ENCODE assay signal across 1 cellular context in the genomic region with DNA sequence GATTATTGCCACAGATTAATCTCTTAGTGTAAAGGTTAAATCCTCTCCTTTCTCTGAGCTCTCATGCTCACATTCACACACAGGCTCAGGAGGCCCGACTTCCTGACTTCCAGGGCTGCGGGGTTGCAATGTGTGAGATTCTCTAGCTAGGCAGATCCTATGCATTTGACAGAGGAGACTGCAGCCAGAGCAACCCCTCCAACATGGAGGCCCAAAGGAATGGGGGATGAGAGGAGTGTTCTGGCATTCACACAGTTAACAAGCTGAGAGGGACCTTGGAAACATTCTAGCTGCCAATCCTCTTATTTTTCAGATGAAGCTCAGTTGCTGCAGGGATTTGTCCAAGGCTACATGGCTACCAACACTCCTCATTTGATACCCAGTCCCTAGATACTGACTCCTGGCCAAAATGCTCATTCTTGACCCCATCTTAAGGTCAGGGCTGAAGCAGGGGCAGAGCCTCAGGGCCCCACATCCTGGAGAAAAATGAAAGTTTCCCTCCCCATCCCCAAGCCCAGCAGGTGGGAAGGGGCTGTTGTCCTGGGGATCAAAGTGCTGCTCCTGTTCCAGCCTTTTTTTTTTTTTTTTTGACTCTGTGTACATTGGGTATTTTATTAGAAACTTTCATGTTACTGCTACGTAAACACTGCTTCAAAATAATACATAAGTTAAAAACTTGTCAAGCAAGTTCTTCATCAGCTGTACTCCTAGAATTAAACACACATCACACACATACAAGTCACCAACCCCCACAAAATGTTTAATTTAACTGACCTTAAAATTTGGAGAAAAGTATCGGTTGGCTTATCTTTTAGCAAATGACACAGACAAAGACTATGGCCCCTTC.
TF ChIP-seq lines count a peak whose summit lies in the region.

No MANE protein-coding gene starts in this region.

TF ChIP-seq in H1, 55 proteins besides CTCF, POLR2A, EP300 and RAD21 (continued from another document):
- TF ChIP-seq, protein P1, sequence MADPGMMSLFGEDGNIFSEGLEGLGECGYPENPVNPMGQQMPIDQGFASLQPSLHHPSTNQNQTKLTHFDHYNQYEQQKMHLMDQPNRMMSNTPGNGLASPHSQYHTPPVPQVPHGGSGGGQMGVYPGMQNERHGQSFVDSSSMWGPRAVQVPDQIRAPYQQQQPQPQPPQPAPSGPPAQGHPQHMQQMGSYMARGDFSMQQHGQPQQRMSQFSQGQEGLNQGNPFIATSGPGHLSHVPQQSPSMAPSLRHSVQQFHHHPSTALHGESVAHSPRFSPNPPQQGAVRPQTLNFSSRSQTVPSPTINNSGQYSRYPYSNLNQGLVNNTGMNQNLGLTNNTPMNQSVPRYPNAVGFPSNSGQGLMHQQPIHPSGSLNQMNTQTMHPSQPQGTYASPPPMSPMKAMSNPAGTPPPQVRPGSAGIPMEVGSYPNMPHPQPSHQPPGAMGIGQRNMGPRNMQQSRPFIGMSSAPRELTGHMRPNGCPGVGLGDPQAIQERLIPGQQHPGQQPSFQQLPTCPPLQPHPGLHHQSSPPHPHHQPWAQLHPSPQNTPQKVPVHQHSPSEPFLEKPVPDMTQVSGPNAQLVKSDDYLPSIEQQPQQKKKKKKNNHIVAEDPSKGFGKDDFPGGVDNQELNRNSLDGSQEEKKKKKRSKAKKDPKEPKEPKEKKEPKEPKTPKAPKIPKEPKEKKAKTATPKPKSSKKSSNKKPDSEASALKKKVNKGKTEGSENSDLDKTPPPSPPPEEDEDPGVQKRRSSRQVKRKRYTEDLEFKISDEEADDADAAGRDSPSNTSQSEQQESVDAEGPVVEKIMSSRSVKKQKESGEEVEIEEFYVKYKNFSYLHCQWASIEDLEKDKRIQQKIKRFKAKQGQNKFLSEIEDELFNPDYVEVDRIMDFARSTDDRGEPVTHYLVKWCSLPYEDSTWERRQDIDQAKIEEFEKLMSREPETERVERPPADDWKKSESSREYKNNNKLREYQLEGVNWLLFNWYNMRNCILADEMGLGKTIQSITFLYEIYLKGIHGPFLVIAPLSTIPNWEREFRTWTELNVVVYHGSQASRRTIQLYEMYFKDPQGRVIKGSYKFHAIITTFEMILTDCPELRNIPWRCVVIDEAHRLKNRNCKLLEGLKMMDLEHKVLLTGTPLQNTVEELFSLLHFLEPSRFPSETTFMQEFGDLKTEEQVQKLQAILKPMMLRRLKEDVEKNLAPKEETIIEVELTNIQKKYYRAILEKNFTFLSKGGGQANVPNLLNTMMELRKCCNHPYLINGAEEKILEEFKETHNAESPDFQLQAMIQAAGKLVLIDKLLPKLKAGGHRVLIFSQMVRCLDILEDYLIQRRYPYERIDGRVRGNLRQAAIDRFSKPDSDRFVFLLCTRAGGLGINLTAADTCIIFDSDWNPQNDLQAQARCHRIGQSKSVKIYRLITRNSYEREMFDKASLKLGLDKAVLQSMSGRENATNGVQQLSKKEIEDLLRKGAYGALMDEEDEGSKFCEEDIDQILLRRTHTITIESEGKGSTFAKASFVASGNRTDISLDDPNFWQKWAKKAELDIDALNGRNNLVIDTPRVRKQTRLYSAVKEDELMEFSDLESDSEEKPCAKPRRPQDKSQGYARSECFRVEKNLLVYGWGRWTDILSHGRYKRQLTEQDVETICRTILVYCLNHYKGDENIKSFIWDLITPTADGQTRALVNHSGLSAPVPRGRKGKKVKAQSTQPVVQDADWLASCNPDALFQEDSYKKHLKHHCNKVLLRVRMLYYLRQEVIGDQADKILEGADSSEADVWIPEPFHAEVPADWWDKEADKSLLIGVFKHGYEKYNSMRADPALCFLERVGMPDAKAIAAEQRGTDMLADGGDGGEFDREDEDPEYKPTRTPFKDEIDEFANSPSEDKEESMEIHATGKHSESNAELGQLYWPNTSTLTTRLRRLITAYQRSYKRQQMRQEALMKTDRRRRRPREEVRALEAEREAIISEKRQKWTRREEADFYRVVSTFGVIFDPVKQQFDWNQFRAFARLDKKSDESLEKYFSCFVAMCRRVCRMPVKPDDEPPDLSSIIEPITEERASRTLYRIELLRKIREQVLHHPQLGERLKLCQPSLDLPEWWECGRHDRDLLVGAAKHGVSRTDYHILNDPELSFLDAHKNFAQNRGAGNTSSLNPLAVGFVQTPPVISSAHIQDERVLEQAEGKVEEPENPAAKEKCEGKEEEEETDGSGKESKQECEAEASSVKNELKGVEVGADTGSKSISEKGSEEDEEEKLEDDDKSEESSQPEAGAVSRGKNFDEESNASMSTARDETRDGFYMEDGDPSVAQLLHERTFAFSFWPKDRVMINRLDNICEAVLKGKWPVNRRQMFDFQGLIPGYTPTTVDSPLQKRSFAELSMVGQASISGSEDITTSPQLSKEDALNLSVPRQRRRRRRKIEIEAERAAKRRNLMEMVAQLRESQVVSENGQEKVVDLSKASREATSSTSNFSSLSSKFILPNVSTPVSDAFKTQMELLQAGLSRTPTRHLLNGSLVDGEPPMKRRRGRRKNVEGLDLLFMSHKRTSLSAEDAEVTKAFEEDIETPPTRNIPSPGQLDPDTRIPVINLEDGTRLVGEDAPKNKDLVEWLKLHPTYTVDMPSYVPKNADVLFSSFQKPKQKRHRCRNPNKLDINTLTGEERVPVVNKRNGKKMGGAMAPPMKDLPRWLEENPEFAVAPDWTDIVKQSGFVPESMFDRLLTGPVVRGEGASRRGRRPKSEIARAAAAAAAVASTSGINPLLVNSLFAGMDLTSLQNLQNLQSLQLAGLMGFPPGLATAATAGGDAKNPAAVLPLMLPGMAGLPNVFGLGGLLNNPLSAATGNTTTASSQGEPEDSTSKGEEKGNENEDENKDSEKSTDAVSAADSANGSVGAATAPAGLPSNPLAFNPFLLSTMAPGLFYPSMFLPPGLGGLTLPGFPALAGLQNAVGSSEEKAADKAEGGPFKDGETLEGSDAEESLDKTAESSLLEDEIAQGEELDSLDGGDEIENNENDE (IDR thresholded peaks at IDR 0.05; ENCODE audit: insufficient replicate concordance, low read length): no peak
- no peak for TF ChIP-seq GTF2F1 (IDR thresholded peaks at IDR 0.05; ENCODE audit: borderline replicate concordance, low read depth, low read length)
- TF ChIP-seq CBX5 (IDR thresholded peaks at IDR 0.05; ENCODE audit: low read depth, low read length): no peak
- no peak for TF ChIP-seq HDAC2 (IDR thresholded peaks at IDR 0.05; ENCODE audit: borderline replicate concordance in 1 of 2, low read depth in 2 of 2, low read length in 2 of 2)
- no peak for TF ChIP-seq JUN (IDR thresholded peaks at IDR 0.05; ENCODE audit: low read depth, low read length)
- TF ChIP-seq, protein P2, sequence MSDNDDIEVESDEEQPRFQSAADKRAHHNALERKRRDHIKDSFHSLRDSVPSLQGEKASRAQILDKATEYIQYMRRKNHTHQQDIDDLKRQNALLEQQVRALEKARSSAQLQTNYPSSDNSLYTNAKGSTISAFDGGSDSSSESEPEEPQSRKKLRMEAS (IDR thresholded peaks at IDR 0.05): no peak
- TF ChIP-seq RBBP5 (IDR thresholded peaks at IDR 0.05; ENCODE audit: borderline replicate concordance, low read depth, low read length): no peak
- TF ChIP-seq KDM1A (IDR thresholded peaks at IDR 0.05; ENCODE audit: borderline replicate concordance, low read length): no peak
